1 cellular context compared by ENCODE assay signal in the genomic region with DNA sequence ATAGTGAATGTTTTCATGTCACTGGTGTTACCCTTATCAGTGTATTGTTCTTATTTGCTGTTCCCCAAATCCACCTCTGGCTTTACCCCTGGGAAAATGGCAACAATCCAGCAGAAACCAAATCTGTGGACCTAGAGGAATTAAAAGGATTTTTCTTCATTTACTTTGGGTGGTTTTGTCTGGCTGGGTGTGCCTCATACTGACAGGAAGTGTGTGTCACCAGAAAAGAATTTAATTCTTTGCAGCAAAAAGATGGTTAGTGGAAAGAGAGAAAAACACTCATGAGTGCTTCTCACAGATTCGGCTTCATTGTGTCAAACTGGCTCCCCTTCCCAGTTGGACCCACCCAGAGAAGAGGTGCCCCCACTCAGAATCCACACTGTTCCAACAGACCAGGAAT.
A peak's percentile ranks its signal among the peaks of the same experiment; 100 is the strongest.
TF ChIP-seq lines count a peak whose summit lies in the region.

No MANE protein-coding gene starts in this region.

TF ChIP-seq in Ishikawa, 13 proteins besides CTCF, POLR2A, EP300 and RAD21 (continued from another document):
- TF ChIP-seq, protein P1, sequence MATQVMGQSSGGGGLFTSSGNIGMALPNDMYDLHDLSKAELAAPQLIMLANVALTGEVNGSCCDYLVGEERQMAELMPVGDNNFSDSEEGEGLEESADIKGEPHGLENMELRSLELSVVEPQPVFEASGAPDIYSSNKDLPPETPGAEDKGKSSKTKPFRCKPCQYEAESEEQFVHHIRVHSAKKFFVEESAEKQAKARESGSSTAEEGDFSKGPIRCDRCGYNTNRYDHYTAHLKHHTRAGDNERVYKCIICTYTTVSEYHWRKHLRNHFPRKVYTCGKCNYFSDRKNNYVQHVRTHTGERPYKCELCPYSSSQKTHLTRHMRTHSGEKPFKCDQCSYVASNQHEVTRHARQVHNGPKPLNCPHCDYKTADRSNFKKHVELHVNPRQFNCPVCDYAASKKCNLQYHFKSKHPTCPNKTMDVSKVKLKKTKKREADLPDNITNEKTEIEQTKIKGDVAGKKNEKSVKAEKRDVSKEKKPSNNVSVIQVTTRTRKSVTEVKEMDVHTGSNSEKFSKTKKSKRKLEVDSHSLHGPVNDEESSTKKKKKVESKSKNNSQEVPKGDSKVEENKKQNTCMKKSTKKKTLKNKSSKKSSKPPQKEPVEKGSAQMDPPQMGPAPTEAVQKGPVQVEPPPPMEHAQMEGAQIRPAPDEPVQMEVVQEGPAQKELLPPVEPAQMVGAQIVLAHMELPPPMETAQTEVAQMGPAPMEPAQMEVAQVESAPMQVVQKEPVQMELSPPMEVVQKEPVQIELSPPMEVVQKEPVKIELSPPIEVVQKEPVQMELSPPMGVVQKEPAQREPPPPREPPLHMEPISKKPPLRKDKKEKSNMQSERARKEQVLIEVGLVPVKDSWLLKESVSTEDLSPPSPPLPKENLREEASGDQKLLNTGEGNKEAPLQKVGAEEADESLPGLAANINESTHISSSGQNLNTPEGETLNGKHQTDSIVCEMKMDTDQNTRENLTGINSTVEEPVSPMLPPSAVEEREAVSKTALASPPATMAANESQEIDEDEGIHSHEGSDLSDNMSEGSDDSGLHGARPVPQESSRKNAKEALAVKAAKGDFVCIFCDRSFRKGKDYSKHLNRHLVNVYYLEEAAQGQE (IDR thresholded peaks at IDR 0.05; ENCODE audit: low read depth): no peak
- TF ChIP-seq NFIC (IDR thresholded peaks at IDR 0.05): peak; percentile 67
- TF ChIP-seq, protein P2, sequence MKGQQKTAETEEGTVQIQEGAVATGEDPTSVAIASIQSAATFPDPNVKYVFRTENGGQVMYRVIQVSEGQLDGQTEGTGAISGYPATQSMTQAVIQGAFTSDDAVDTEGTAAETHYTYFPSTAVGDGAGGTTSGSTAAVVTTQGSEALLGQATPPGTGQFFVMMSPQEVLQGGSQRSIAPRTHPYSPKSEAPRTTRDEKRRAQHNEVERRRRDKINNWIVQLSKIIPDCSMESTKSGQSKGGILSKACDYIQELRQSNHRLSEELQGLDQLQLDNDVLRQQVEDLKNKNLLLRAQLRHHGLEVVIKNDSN (IDR thresholded peaks at IDR 0.05): no peak
- peak; percentile 77 for TF ChIP-seq TEAD4 (IDR thresholded peaks at IDR 0.05)
- TF ChIP-seq FOXM1 (IDR thresholded peaks at IDR 0.05; ENCODE audit: borderline replicate concordance, low read depth): peak; percentile 56; the same call in 1 of the 2 replicates
